8 cellular contexts compared by ENCODE assay signal in the genomic region with DNA sequence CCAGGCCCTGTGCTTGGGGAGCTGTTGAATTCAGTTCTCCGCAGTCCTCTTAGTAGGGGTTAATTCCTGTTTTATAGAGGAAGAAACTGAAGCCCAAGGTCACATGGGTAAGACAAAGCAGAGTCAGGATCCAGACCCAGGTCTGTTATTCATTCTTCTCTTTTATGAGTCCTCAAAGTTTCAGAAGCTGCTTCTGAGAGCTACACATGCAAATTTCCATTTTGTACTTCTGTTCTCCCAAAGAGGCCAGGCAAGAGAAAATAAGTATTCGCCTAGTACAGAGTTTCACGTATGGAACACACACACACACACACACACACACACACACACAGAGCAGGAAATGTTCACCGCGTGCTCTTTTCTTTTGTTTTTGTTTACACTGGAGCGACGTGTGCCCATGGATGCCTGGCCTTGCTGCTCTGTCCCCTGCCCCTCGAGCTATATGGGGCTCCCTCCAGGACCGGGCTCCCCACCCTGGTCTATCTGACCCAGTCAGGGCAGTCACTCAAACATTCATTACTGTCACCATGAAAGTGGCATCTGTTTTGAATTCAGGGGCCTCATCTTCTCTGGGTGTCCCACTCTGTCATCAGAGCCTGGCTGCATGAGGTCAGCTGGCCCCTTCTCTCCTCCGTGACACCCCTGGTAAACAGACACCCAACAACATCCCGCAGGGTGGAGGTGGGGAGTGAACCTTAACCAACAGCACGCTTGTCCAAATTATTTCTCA.
DNase-seq lines count a peak whose midpoint lies in the region; ATAC-seq and TF ChIP-seq lines count a peak whose summit lies in the region.

No MANE protein-coding gene starts in this region.

- H3K9me2 ChIP-seq in Karpas-422 (replicated peaks; ENCODE audit: insufficient read depth, low read length): no peaks in the 10 kb centered on the region

- peaks cover 8% of the 10 kb centered on the region for H3K27me3 Mint-ChIP-seq in glutamatergic neuron (ENCODE audit: unreplicated experiment)

- DNase-seq in Karpas-422 (peak; percentile 92), glutamatergic neuron (no peak), T1000 (lab: John Stamatoyannopoulos, UW) (no peak), D341Med (ENCODE audit: low spot score) (no peak), H7 (no peak), activated gamma-delta T cell treated with Interleukin-2 at 50 U/mL for 16 hours (no peak)

- no peaks in the 10 kb centered on the region for H3K9me3 ChIP-seq in Karpas-422 (ENCODE audit: low read length)

- H3K27me3 ChIP-seq in Karpas-422 (ENCODE audit: low read length) (no peaks in the 10 kb centered on the region), H7 (ENCODE audit: control insufficient read depth, insufficient read depth, low read length) (no peaks in the 10 kb centered on the region)

- peaks cover 7% of the 10 kb centered on the region for H3K9me3 Mint-ChIP-seq in glutamatergic neuron (ENCODE audit: unreplicated experiment)

- H3K4me2 ChIP-seq in Karpas-422 (ENCODE audit: low read depth, low read length, poor library complexity, severe bottlenecking): peak overlapping the region; percentile 67

- H3K4me1 Mint-ChIP-seq in glutamatergic neuron (ENCODE audit: low read depth, unreplicated experiment): peaks cover 43% of the 10 kb centered on the region

- no peak overlapping the region for H2AFZ ChIP-seq in Karpas-422 (ENCODE audit: low read length)

- H3K9ac ChIP-seq in Karpas-422 (ENCODE audit: low read length): peak overlapping the region; percentile 72

- H3K4me3 ChIP-seq in Karpas-422 (ENCODE audit: low read length): peak overlapping the region; percentile 56
- H3K4me3 ChIP-seq in H7 (ENCODE audit: insufficient read depth, low read depth, low read length): no peak overlapping the region

- peak overlapping the region; percentile 97 for H3K27ac ChIP-seq in Karpas-422 (ENCODE audit: low read length)

- no peaks in the 10 kb centered on the region for H3K36me3 Mint-ChIP-seq in glutamatergic neuron (ENCODE audit: unreplicated experiment)

- H3K79me2 ChIP-seq in Karpas-422 (ENCODE audit: low read length): peaks cover 77% of the 10 kb centered on the region

- no peaks in the 10 kb centered on the region for H4K20me1 ChIP-seq in Karpas-422 (ENCODE audit: insufficient read depth, low read depth, low read length)

- H3K4me3 Mint-ChIP-seq in glutamatergic neuron (ENCODE audit: unreplicated experiment): no peak overlapping the region

- H3K27ac Mint-ChIP-seq in glutamatergic neuron (ENCODE audit: unreplicated experiment): peak overlapping the region; percentile 20

- ATAC-seq in GM18498 (IDR thresholded peaks at IDR 0.05; ENCODE audit: unreplicated experiment): peak; percentile 92
- ATAC-seq in GM21717 (IDR thresholded peaks at IDR 0.05; ENCODE audit: unreplicated experiment): peak; percentile 91

- peaks cover 87% of the 10 kb centered on the region for H3K4me1 ChIP-seq in Karpas-422 (ENCODE audit: low read length)

- TF ChIP-seq CTCF in glutamatergic neuron (IDR thresholded peaks at IDR 0.05; ENCODE audit: partially characterized antibody, unreplicated experiment): no peak

- H3K36me3 ChIP-seq in Karpas-422 (ENCODE audit: insufficient read depth, low read length) (no peaks in the 10 kb centered on the region), H7 (replicated peaks; ENCODE audit: control insufficient read depth, insufficient read depth, low read length) (no peaks in the 10 kb centered on the region)
